In the genomic region with DNA sequence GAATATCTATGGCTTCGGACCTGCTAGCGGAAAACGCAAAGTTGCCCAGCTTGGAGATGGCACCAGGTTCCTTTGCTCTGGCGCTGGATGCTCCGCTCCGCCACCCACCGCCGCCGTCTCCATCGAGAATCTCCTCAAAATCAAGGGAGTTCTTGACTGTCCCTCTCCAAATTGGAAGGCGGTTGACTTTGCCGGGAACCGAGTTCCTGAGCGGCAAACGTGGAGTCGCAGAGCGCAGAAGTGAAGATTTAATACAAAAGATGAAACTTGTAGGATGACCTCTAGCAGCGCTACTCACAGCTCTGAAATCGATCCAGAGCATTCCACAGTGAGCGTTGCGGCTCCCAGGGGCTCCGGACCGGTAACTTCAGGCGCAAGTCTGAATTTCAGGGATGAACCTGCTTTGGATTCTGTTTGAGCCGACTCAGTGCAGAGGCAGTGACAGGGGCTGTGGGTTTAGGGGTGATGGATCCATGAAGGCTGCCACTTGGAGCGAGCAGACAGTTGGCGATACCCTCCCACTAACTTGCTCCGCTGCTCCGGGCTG, we compare ENCODE assay signal across 13 cellular contexts. TPM values are rescaled to one million over a fixed set of nuclear protein-coding genes. Genes with fewer than 3 reads are reported as not detected.
DNase-seq lines count a peak whose midpoint lies in the region; ATAC-seq and TF ChIP-seq lines count a peak whose summit lies in the region.
"Had no signal": no experiment of that assay in that cellular context is flagged by ENCODE, and none has a peak within 500 bp of the region (broad histone marks: within the 10 kb centered on the region; RNA-seq: fewer than 3 reads in every experiment).

No MANE protein-coding gene starts in this region.

- H3K27me3 ChIP-seq in HUES64 (ENCODE audit: insufficient read depth, low read length) (peaks cover 67% of the 10 kb centered on the region), mesenchymal stem cell (ENCODE audit: control insufficient read depth in 1 of 2, insufficient read depth in 1 of 2, low read length in 2 of 2) (peaks cover 0 to 64% of the 10 kb centered on the region in 2 experiments)

- no peak overlapping the region for H3K4me3 Mint-ChIP-seq in activated CD4-positive, alpha-beta T cell treated with anti-CD3 and anti-CD28 coated beads, Interleukin-2, amount 10 ng/mL, durations not matched to agents 7 days and 5 days
- H3K4me3 Mint-ChIP-seq: activated T-helper 17 cell treated with anti-CD3 and anti-CD28 coated beads, Interleukin-2, amount 50 U/mL, for 72 hours; CD4-positive, CD25-positive, alpha-beta regulatory T cell; stimulated activated naive CD8-positive, alpha-beta T cell treated with anti-CD3 and anti-CD28 coated beads, Interleukin-15, Interleukin-2, amounts not matched to agents 100 ng/mL and 50 ng/mL, for 24 hours had no signal

- H2BK15ac ChIP-seq in mesenchymal stem cell (ENCODE audit: low read depth, poor library complexity, severe bottlenecking), result no peak overlapping the region

- H3K4me3 ChIP-seq in HUES64 (ENCODE audit: low read length), result peak overlapping the region; percentile 86
- peak overlapping the region; percentile 49 for H3K4me3 ChIP-seq in choroid plexus epithelial cell (ENCODE audit: low read depth, low read length)
- peak overlapping the region; percentile 60 to 67 for H3K4me3 ChIP-seq in mesenchymal stem cell (ENCODE audit: insufficient read depth in 1 of 2, low read depth in 1 of 2, low read length in 2 of 2)
- H3K4me3 ChIP-seq: skin epidermis had no signal

- WGBS in HUES64, result 2% methylated on average over 29 of the region's 29 CpGs
- WGBS in mesenchymal stem cell, result 5% methylated on average over 29 of the region's 29 CpGs

- peak overlapping the region in 1 of 2 experiments; percentile 48 for H3K14ac ChIP-seq in mesenchymal stem cell (ENCODE audit: low read length in 2 of 2)

- H3K4ac ChIP-seq in mesenchymal stem cell (ENCODE audit: low read depth in 1 of 2, low read length in 2 of 2), result no peak overlapping the region

- POLR2A ChIA-PET in GM10248 (lab: Yijun Ruan, JAX), result no interaction called here
- POLR2A ChIA-PET in activated CD4-positive, alpha-beta T cell treated with anti-CD3 and anti-CD28 coated beads, Interleukin-2, amount 10 ng/mL, durations not matched to agents 7 days and 5 days (lab: Charles Lee), result no interaction called here

- no peak overlapping the region for H2AK5ac ChIP-seq in mesenchymal stem cell (ENCODE audit: low read length, severe bottlenecking)

- no peak overlapping the region for H2BK120ac ChIP-seq in mesenchymal stem cell (ENCODE audit: low read depth, low read length)

- no peaks in the 10 kb centered on the region for H3K9me3 Mint-ChIP-seq in activated CD4-positive, alpha-beta T cell treated with anti-CD3 and anti-CD28 coated beads, Interleukin-2, amount 10 ng/mL, durations not matched to agents 7 days and 5 days
- H3K9me3 Mint-ChIP-seq: activated T-helper 17 cell treated with anti-CD3 and anti-CD28 coated beads, Interleukin-2, amount 50 U/mL, for 72 hours; stimulated activated naive CD8-positive, alpha-beta T cell treated with anti-CD3 and anti-CD28 coated beads, Interleukin-15, Interleukin-2, amounts not matched to agents 100 ng/mL and 50 ng/mL, for 24 hours had no signal

- peak overlapping the region; percentile 78 for H2AFZ ChIP-seq in mesenchymal stem cell (ENCODE audit: low read depth, low read length)

- H3K27ac ChIP-seq in 22Rv1, result peak overlapping the region; percentile 33; the same call in 1 of the 2 replicates
- no peak overlapping the region for H3K27ac ChIP-seq in HUES64 (ENCODE audit: low read depth, low read length)
- no peak overlapping the region for H3K27ac ChIP-seq in mesenchymal stem cell (ENCODE audit: low read length, poor library complexity, severe bottlenecking)
- H3K27ac ChIP-seq: skin epidermis had no signal

- H2BK5ac ChIP-seq in mesenchymal stem cell (ENCODE audit: low read depth, low read length, poor library complexity, severe bottlenecking), result no peak overlapping the region

- H3K27me3 Mint-ChIP-seq in activated CD4-positive, alpha-beta T cell treated with anti-CD3 and anti-CD28 coated beads, Interleukin-2, amount 10 ng/mL, durations not matched to agents 7 days and 5 days, result peaks cover 44% of the 10 kb centered on the region

- DNase-seq in choroid plexus epithelial cell (ENCODE audit: low read depth) (no peak), mesenchymal stem cell (peak; percentile 29), cerebellar cortex (ENCODE audit: low spot score) (no peak), GM10248 (ENCODE audit: extremely low spot score) (no peak)
- DNase-seq in activated CD4-positive, alpha-beta T cell treated with anti-CD3 and anti-CD28 coated beads, Interleukin-2, amount 10 ng/mL, durations not matched to agents 7 days and 5 days, result no peak
- DNase-seq: CD4-positive, CD25-positive, alpha-beta regulatory T cell; left cardiac atrium had no signal

- peak overlapping the region; percentile 97 for H3K4me2 ChIP-seq in mesenchymal stem cell (ENCODE audit: low read length, poor library complexity, severe bottlenecking)

- peaks cover 18% of the 10 kb centered on the region for H3K4me1 ChIP-seq in HUES64 (ENCODE audit: insufficient read depth, low read length)
- H3K4me1 ChIP-seq in mesenchymal stem cell (ENCODE audit: control insufficient read depth, insufficient read depth, low read depth, low read length), result peaks cover 6% of the 10 kb centered on the region

- H3K18ac ChIP-seq in mesenchymal stem cell (ENCODE audit: low read depth in 1 of 2, low read length in 2 of 2), result peak overlapping the region in 1 of 2 experiments; percentile 77

- CTCF ChIA-PET in GM10248 (lab: Yijun Ruan, JAX), result interaction anchor here (0.9 kb wide), 1 partner anchor 10 kb away, joined by 3 read pairs; no protein-coding TSS in a partner anchor
- CTCF ChIA-PET in activated CD4-positive, alpha-beta T cell treated with anti-CD3 and anti-CD28 coated beads, Interleukin-2, amount 10 ng/mL, durations not matched to agents 7 days and 5 days (lab: Charles Lee), result no interaction called here

- H3K36me3 ChIP-seq in HUES64 (ENCODE audit: insufficient read depth, low read length) (no peaks in the 10 kb centered on the region), mesenchymal stem cell (ENCODE audit: control insufficient read depth in 1 of 2, insufficient read depth in 2 of 2, low read depth in 1 of 2, low read length in 2 of 2) (no peaks in the 10 kb centered on the region)

- H3K4me1 Mint-ChIP-seq in activated CD4-positive, alpha-beta T cell treated with anti-CD3 and anti-CD28 coated beads, Interleukin-2, amount 10 ng/mL, durations not matched to agents 7 days and 5 days, result peaks cover 8% of the 10 kb centered on the region

- peak overlapping the region in 1 of 2 experiments; percentile 26 for H3K23ac ChIP-seq in mesenchymal stem cell (ENCODE audit: low read length in 2 of 2)

- no peak overlapping the region for H2BK12ac ChIP-seq in mesenchymal stem cell (ENCODE audit: low read length in 2 of 2)

- no peak overlapping the region for H4K8ac ChIP-seq in mesenchymal stem cell (ENCODE audit: low read length)

- H3K9ac ChIP-seq in HUES64 (ENCODE audit: low read depth, low read length), result peak overlapping the region; percentile 17; the same call in 1 of the 2 replicates
- H3K9ac ChIP-seq in mesenchymal stem cell (ENCODE audit: low read length), result no peak overlapping the region

- H3K79me1 ChIP-seq in mesenchymal stem cell (replicated peaks; ENCODE audit: low read length, poor library complexity, severe bottlenecking), result peaks cover 4% of the 10 kb centered on the region

- no peaks in the 10 kb centered on the region for H3K36me3 Mint-ChIP-seq in activated CD4-positive, alpha-beta T cell treated with anti-CD3 and anti-CD28 coated beads, Interleukin-2, amount 10 ng/mL, durations not matched to agents 7 days and 5 days (ENCODE audit: low read depth)
- H3K36me3 Mint-ChIP-seq: CD4-positive, CD25-positive, alpha-beta regulatory T cell had no signal

- no peak overlapping the region for H3K27ac Mint-ChIP-seq in activated CD4-positive, alpha-beta T cell treated with anti-CD3 and anti-CD28 coated beads, Interleukin-2, amount 10 ng/mL, durations not matched to agents 7 days and 5 days
- H3K27ac Mint-ChIP-seq: activated T-helper 17 cell treated with anti-CD3 and anti-CD28 coated beads, Interleukin-2, amount 50 U/mL, for 72 hours; CD4-positive, CD25-positive, alpha-beta regulatory T cell; stimulated activated naive CD8-positive, alpha-beta T cell treated with anti-CD3 and anti-CD28 coated beads, Interleukin-15, Interleukin-2, amounts not matched to agents 100 ng/mL and 50 ng/mL, for 24 hours had no signal

- no peak overlapping the region for H4K91ac ChIP-seq in mesenchymal stem cell (ENCODE audit: low read length)

- H3K9me3 ChIP-seq in HUES64 (ENCODE audit: insufficient read depth, low read depth, low read length), result no peaks in the 10 kb centered on the region
- no peaks in the 10 kb centered on the region for H3K9me3 ChIP-seq in mesenchymal stem cell (ENCODE audit: control insufficient read depth, low read length)

- ATAC-seq in GM18498 (IDR thresholded peaks at IDR 0.05; ENCODE audit: unreplicated experiment), result no peak
- ATAC-seq: activated T-helper 17 cell treated with anti-CD3 and anti-CD28 coated beads, Interleukin-2, amount 50 U/mL, for 72 hours; left cardiac atrium had no signal

- TF ChIP-seq CTCF in 22Rv1 (IDR thresholded peaks at IDR 0.05) (no peak; the same call in 1 of the 2 replicates), choroid plexus epithelial cell (conservative IDR thresholded peaks at IDR 0.05; ENCODE audit: low read depth, low read length) (no peak), GM10248 (IDR thresholded peaks at IDR 0.05; ENCODE audit: control extremely low read depth, extremely low read depth, low read depth, missing control alignments) (no peak)

RNA-seq across cellular contexts. Expression of gene LINGO2, which starts 1.4 kb away (rescaled TPM):
- 0.55 TPM for polyA plus RNA-seq in HUES64 (2013, experiment 1 of 2)
- 1.3 TPM for polyA plus RNA-seq in HUES64 (2013, experiment 2 of 2)
- polyA plus RNA-seq in mesenchymal stem cell (2013, experiment 1 of 2), result 2.9 TPM
- 3.0 TPM for polyA plus RNA-seq in mesenchymal stem cell (2013, experiment 2 of 2)
- total RNA-seq in activated CD4-positive, alpha-beta T cell treated with anti-CD3 and anti-CD28 coated beads, Interleukin-2, amount 10 ng/mL, durations not matched to agents 7 days and 5 days, result not detected
- total RNA-seq: activated T-helper 17 cell treated with anti-CD3 and anti-CD28 coated beads, Interleukin-2, amount 50 U/mL, for 72 hours; CD4-positive, CD25-positive, alpha-beta regulatory T cell; left cardiac atrium had no signal
- polyA plus RNA-seq: CD4-positive, CD25-positive, alpha-beta regulatory T cell had no signal
